6 cellular contexts compared by ENCODE assay signal in the genomic region with DNA sequence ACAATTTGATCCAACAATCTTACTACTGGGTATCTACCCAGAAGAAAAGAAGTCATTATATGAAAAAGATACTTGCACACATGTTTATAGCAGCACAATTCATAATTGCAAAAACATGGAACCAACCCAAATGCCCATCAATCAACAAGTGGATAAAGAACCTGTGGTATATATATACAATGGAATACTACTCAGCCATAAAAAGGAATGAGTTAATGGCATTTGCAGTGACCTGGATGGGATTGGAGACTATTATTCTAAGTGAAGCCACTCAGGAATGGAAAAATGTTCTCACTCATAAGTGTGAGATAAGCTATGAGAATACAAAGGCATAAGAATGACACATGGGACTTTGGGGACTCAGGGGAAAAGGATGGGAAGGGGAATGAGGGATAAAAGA. TPM values are rescaled to one million over a fixed set of nuclear protein-coding genes. Genes with fewer than 3 reads are reported as not detected.
A peak's percentile ranks its signal among the peaks of the same experiment; 100 is the strongest.
DNase-seq lines count a peak whose midpoint lies in the region; ATAC-seq and TF ChIP-seq lines count a peak whose summit lies in the region.
"Not testable (repeated sequence)": the region's sequence is repeated elsewhere in the genome, so short reads cannot be mapped to it uniquely, and the experiment has no call there.

No MANE protein-coding gene starts in this region.

- H4K91ac ChIP-seq in mesenchymal stem cell (ENCODE audit: low read length) = not testable (repeated sequence)

- not testable (repeated sequence) for H3K27me3 Mint-ChIP-seq in CD4-positive, alpha-beta T cell; activated CD4-positive, alpha-beta T cell treated with anti-CD3 and anti-CD28 coated beads, Interleukin-2, amount 10 ng/mL, durations not matched to agents 24 days and 14 days

- not testable (repeated sequence) for H4K20me1 ChIP-seq in OCI-LY1 (ENCODE audit: insufficient read depth, low read length)

- H3K9me2 ChIP-seq in OCI-LY1 (ENCODE audit: low read depth, low read length) = not testable (repeated sequence)

- not testable (repeated sequence) for H3K4me3 Mint-ChIP-seq in CD4-positive, alpha-beta T cell; activated CD4-positive, alpha-beta T cell treated with anti-CD3 and anti-CD28 coated beads, Interleukin-2, amount 10 ng/mL, durations not matched to agents 24 days and 14 days; stimulated activated effector memory CD8-positive, alpha-beta T cell treated with anti-CD3 and anti-CD28 coated beads, Interleukin-12 subunit alpha, Interleukin-12 subunit beta, amount 100 ng/mL, for 72 hours

- H3K4me1 Mint-ChIP-seq in CD4-positive, alpha-beta T cell (ENCODE audit: low read depth) = peaks cover 47% of the 10 kb centered on the region
- H3K4me1 Mint-ChIP-seq in activated CD4-positive, alpha-beta T cell treated with anti-CD3 and anti-CD28 coated beads, Interleukin-2, amount 10 ng/mL, durations not matched to agents 24 days and 14 days = peaks cover 29% of the 10 kb centered on the region
- H3K4me1 Mint-ChIP-seq in stimulated activated effector memory CD8-positive, alpha-beta T cell treated with anti-CD3 and anti-CD28 coated beads, Interleukin-12 subunit alpha, Interleukin-12 subunit beta, amount 100 ng/mL, for 72 hours = peaks cover 21% of the 10 kb centered on the region

- intact Hi-C loops in CD4-positive, alpha-beta T cell (cut with DNase I, micrococcal nuclease); activated CD4-positive, alpha-beta T cell treated with anti-CD3 and anti-CD28 coated beads, Interleukin-2, amount 10 ng/mL, durations not matched to agents 24 days and 14 days (cut with micrococcal nuclease): not testable (repeated sequence)

- not testable (repeated sequence) for ATAC-seq in CD4-positive, alpha-beta T cell (ENCODE audit: poor library complexity); stimulated activated effector memory CD8-positive, alpha-beta T cell treated with anti-CD3 and anti-CD28 coated beads, Interleukin-12 subunit alpha, Interleukin-12 subunit beta, amount 100 ng/mL, for 72 hours

- H2BK120ac ChIP-seq in mesenchymal stem cell (ENCODE audit: low read depth, low read length) = not testable (repeated sequence)

- H3K79me1 ChIP-seq in mesenchymal stem cell (replicated peaks; ENCODE audit: low read length, poor library complexity, severe bottlenecking) = not testable (repeated sequence)

- H3K4me3 ChIP-seq in HEK293 (ENCODE audit: low read depth, low read length); OCI-LY1 (ENCODE audit: low read depth, low read length, poor library complexity, severe bottlenecking); mesenchymal stem cell (ENCODE audit: insufficient read depth in 1 of 2, low read depth in 1 of 2, low read length in 2 of 2): not testable (repeated sequence)

- H3K9me3 Mint-ChIP-seq in CD4-positive, alpha-beta T cell = not testable (repeated sequence)
- peaks cover 19% of the 10 kb centered on the region for H3K9me3 Mint-ChIP-seq in activated CD4-positive, alpha-beta T cell treated with anti-CD3 and anti-CD28 coated beads, Interleukin-2, amount 10 ng/mL, durations not matched to agents 24 days and 14 days
- H3K9me3 Mint-ChIP-seq in stimulated activated effector memory CD8-positive, alpha-beta T cell treated with anti-CD3 and anti-CD28 coated beads, Interleukin-12 subunit alpha, Interleukin-12 subunit beta, amount 100 ng/mL, for 72 hours = peaks cover 12% of the 10 kb centered on the region

- not testable (repeated sequence) for H2BK12ac ChIP-seq in mesenchymal stem cell (ENCODE audit: low read length in 2 of 2)

- not testable (repeated sequence) for TF ChIP-seq CTCF in CD4-positive, alpha-beta T cell (IDR thresholded peaks at IDR 0.05); HEK293 (tag by site-specific recombination; IDR thresholded peaks at IDR 0.05); OCI-LY1 (IDR thresholded peaks at IDR 0.05; ENCODE audit: low read length)

- H4K8ac ChIP-seq in mesenchymal stem cell (ENCODE audit: low read length) = not testable (repeated sequence)

- not testable (repeated sequence) for H2BK15ac ChIP-seq in mesenchymal stem cell (ENCODE audit: low read depth, poor library complexity, severe bottlenecking)

- H3K27me3 ChIP-seq in CD4-positive, alpha-beta T cell (ENCODE audit: control insufficient read depth, insufficient read depth, low read length); OCI-LY1 (ENCODE audit: insufficient read depth, low read length); mesenchymal stem cell (ENCODE audit: control insufficient read depth in 1 of 2, insufficient read depth in 1 of 2, low read length in 2 of 2): not testable (repeated sequence)

- POLR2A ChIA-PET in CD4-positive, alpha-beta T cell (lab: Charles Lee); HEK293 (lab: Yijun Ruan, JAX): not testable (repeated sequence)

- not testable (repeated sequence) for H3K23ac ChIP-seq in mesenchymal stem cell (ENCODE audit: low read length in 2 of 2)

- H3F3A ChIP-seq in OCI-LY1 (ENCODE audit: insufficient read depth, low read length) = not testable (repeated sequence)

- H3K18ac ChIP-seq in mesenchymal stem cell (ENCODE audit: low read depth in 1 of 2, low read length in 2 of 2) = not testable (repeated sequence)

- H2AFZ ChIP-seq in OCI-LY1 (ENCODE audit: low read length); mesenchymal stem cell (ENCODE audit: low read depth, low read length): not testable (repeated sequence)

- not testable (repeated sequence) for H3K27ac ChIP-seq in CD4-positive, alpha-beta T cell (ENCODE audit: low read depth, low read length); HEK293 (ENCODE audit: extremely low read depth, low read depth, low read length); mesenchymal stem cell (ENCODE audit: low read length, poor library complexity, severe bottlenecking)
- H3K27ac ChIP-seq in OCI-LY1 (ENCODE audit: low read depth, low read length, poor library complexity, severe bottlenecking) = peak overlapping the region; percentile 97

- not testable (repeated sequence) for H3K4me1 ChIP-seq in HEK293 (ENCODE audit: control insufficient read depth, insufficient read depth, low read length); mesenchymal stem cell (ENCODE audit: control insufficient read depth, insufficient read depth, low read depth, low read length)
- H3K4me1 ChIP-seq in OCI-LY1 (ENCODE audit: insufficient read depth, low read length, severe bottlenecking) = peaks cover 58% of the 10 kb centered on the region

- not testable (repeated sequence) for H2BK5ac ChIP-seq in mesenchymal stem cell (ENCODE audit: low read depth, low read length, poor library complexity, severe bottlenecking)

- CTCF ChIA-PET in CD4-positive, alpha-beta T cell (lab: Charles Lee) = interaction anchor here (0.6 kb wide), 1 partner anchor 60 kb away, joined by 3 read pairs; no protein-coding TSS in a partner anchor
- CTCF ChIA-PET in HEK293 (lab: Yijun Ruan, JAX) = interaction anchor here (0.7 kb wide), 1 partner anchor 940 kb away, joined by 4 read pairs; no protein-coding TSS in a partner anchor

- not testable (repeated sequence) for H3K4ac ChIP-seq in mesenchymal stem cell (ENCODE audit: low read depth in 1 of 2, low read length in 2 of 2)

- not testable (repeated sequence) for H3K9me3 ChIP-seq in CD4-positive, alpha-beta T cell (ENCODE audit: control insufficient read depth, low read length); HEK293 (ENCODE audit: control insufficient read depth, insufficient read depth, low read depth, low read length); OCI-LY1 (ENCODE audit: low read length); mesenchymal stem cell (ENCODE audit: control insufficient read depth, low read length)

- not testable (repeated sequence) for H3K36me3 ChIP-seq in HEK293 (ENCODE audit: control insufficient read depth in 2 of 2, insufficient read depth in 1 of 2, low read length in 2 of 2); OCI-LY1 (ENCODE audit: insufficient read depth, low read length); mesenchymal stem cell (ENCODE audit: control insufficient read depth in 1 of 2, insufficient read depth in 2 of 2, low read depth in 1 of 2, low read length in 2 of 2)

- H3K79me2 ChIP-seq in OCI-LY1 (ENCODE audit: insufficient read depth, low read length) = not testable (repeated sequence)

- not testable (repeated sequence) for H3K9ac ChIP-seq in OCI-LY1 (ENCODE audit: low read length)
- H3K9ac ChIP-seq in mesenchymal stem cell (ENCODE audit: low read length) = peak overlapping the region; percentile 20

- H2AK5ac ChIP-seq in mesenchymal stem cell (ENCODE audit: low read length, severe bottlenecking) = not testable (repeated sequence)

- not testable (repeated sequence) for DNase-seq in CD4-positive, alpha-beta T cell; mesenchymal stem cell; stimulated activated effector memory CD8-positive, alpha-beta T cell treated with anti-CD3 and anti-CD28 coated beads, Interleukin-12 subunit alpha, Interleukin-12 subunit beta, amount 100 ng/mL, for 72 hours (ENCODE audit: low spot score in 2 of 2)
- peak; percentile 15 for DNase-seq in activated CD4-positive, alpha-beta T cell treated with anti-CD3 and anti-CD28 coated beads, Interleukin-2, amount 10 ng/mL, durations not matched to agents 24 days and 14 days

- not testable (repeated sequence) for H3K4me2 ChIP-seq in OCI-LY1 (ENCODE audit: low read length); mesenchymal stem cell (ENCODE audit: low read length, poor library complexity, severe bottlenecking)

- H3K27ac Mint-ChIP-seq in CD4-positive, alpha-beta T cell = peak overlapping the region; percentile 37
- H3K27ac Mint-ChIP-seq in activated CD4-positive, alpha-beta T cell treated with anti-CD3 and anti-CD28 coated beads, Interleukin-2, amount 10 ng/mL, durations not matched to agents 24 days and 14 days = not testable (repeated sequence)
- H3K27ac Mint-ChIP-seq in stimulated activated effector memory CD8-positive, alpha-beta T cell treated with anti-CD3 and anti-CD28 coated beads, Interleukin-12 subunit alpha, Interleukin-12 subunit beta, amount 100 ng/mL, for 72 hours = peak overlapping the region; percentile 27

- H3K14ac ChIP-seq in mesenchymal stem cell (ENCODE audit: low read length in 2 of 2) = not testable (repeated sequence)

- H3K36me3 Mint-ChIP-seq in CD4-positive, alpha-beta T cell (ENCODE audit: low read depth); activated CD4-positive, alpha-beta T cell treated with anti-CD3 and anti-CD28 coated beads, Interleukin-2, amount 10 ng/mL, durations not matched to agents 24 days and 14 days (ENCODE audit: low read depth); stimulated activated effector memory CD8-positive, alpha-beta T cell treated with anti-CD3 and anti-CD28 coated beads, Interleukin-12 subunit alpha, Interleukin-12 subunit beta, amount 100 ng/mL, for 72 hours: not testable (repeated sequence)

RNA-seq across cellular contexts. Expression of gene RGCC, which starts 47.3 kb away (rescaled TPM):
- 100 to 1,000 TPM; 752 to 758 TPM for total RNA-seq in CD4-positive, alpha-beta T cell
- total RNA-seq in activated CD4-positive, alpha-beta T cell treated with anti-CD3 and anti-CD28 coated beads, Interleukin-2, amount 10 ng/mL, durations not matched to agents 24 days and 14 days = 113 and 117 TPM in 2 replicates
- 1.3 TPM for polyA plus RNA-seq in mesenchymal stem cell (2013, experiment 1 of 2)
- 1.9 TPM for polyA plus RNA-seq in mesenchymal stem cell (2013, experiment 2 of 2)
